In the genomic region with DNA sequence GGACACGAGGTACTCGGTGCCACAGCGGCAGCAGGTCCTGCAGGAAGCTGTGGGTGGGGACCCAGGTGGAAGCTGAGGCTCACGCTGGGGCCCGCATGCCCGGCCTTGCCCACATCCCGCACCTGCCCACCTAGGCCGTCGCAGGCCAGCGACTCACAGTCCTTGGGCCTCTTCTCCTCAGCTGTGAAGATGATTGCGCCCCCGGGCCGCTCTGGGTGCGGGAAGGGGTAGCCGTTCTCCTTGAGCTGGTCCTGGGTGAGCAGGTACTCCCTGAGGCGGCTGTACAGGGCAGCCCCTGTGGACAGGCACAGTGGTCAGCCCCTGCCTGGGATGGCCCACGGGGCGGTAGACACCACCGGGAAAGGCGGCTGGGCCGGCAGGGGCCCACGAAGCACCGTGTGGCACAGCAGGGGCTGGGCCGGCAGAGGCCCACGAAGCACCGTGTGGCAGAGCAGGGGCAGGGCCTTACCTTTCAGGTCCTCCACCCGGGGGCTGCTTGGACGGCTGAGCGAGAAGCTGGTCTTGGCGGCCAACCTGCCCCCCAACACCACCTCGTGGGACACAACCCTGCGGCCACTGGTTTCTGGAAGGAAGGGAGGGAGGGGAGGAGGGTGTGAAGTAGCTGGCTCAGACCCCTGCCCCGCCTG, we compare ENCODE assay signal across 19 cellular contexts.
"Had no signal": no experiment of that assay in that cellular context is flagged by ENCODE, and none has a peak within 500 bp of the region (broad histone marks: within the 10 kb centered on the region; RNA-seq: fewer than 3 reads in every experiment).

No MANE protein-coding gene starts in this region.

- H3K36me3 ChIP-seq: uterus had no signal

- DNase-seq: effector memory CD8-positive, alpha-beta T cell; foreskin fibroblast; gastrocnemius medialis; kidney; mesenchymal stem cell; naive B cell; sigmoid colon; stimulated activated naive B cell treated with anti-CD40 and anti-IgM and Interleukin-4, amounts not matched to agents 10 μg/mL and 1 μg/mL and 100 μg/mL, for 72 hours; transverse colon; upper lobe of right lung; uterus had no signal

- H3K27ac ChIP-seq: coronary artery, epithelial cell of prostate, gastrocnemius medialis, heart left ventricle, hepatocyte, prostate gland, right atrium auricular region, sigmoid colon, thoracic aorta, transverse colon, upper lobe of right lung, uterus had no signal

- H3K4me3 ChIP-seq: coronary artery, gastrocnemius medialis, heart left ventricle, hepatocyte, mucosa of descending colon, prostate gland, right atrium auricular region, sigmoid colon, thoracic aorta, transverse colon, upper lobe of right lung, uterus had no signal

- H3K27me3 ChIP-seq: gastrocnemius medialis, heart left ventricle, hepatocyte, right atrium auricular region, sigmoid colon, transverse colon, upper lobe of right lung, uterus had no signal
